ENCODE assay signal across 21 cellular contexts in genomic region chr16:27407158-27407557, GRCh38. TPM values are rescaled to one million over a fixed set of nuclear protein-coding genes. Genes with fewer than 3 reads are reported as not detected.
DNase-seq lines count a peak whose midpoint lies in the region; ATAC-seq and TF ChIP-seq lines count a peak whose summit lies in the region.
"Had no signal": no experiment of that assay in that cellular context is flagged by ENCODE, and none has a peak within 500 bp of the region (broad histone marks: within the 10 kb centered on the region; RNA-seq: fewer than 3 reads in every experiment).

No MANE protein-coding gene starts in this region.

- H3K4me1 Mint-ChIP-seq in activated B cell treated with CpG ODN at 0.5 μM for 24 hours = peaks cover 86% of the 10 kb centered on the region

- H3K27me3 ChIP-seq in ACC112 (ENCODE audit: insufficient read depth, low read length) = no peaks in the 10 kb centered on the region
- H3K27me3 ChIP-seq in effector memory CD4-positive, alpha-beta T cell (replicated peaks; ENCODE audit: control insufficient read depth, insufficient read depth, low read length, poor library complexity, severe bottlenecking) = no peaks in the 10 kb centered on the region
- H3K27me3 ChIP-seq in HAP-1 (ENCODE audit: low read depth) = peaks cover 3% of the 10 kb centered on the region; the same call in 1 of the 2 replicates
- H3K27me3 ChIP-seq in BE2C = no peaks in the 10 kb centered on the region
- H3K27me3 ChIP-seq: right lobe of liver had no signal

- H3K27me3 Mint-ChIP-seq in activated B cell treated with CpG ODN at 0.5 μM for 24 hours = no peaks in the 10 kb centered on the region

- no peaks in the 10 kb centered on the region for H3K79me2 ChIP-seq in ACC112 (ENCODE audit: control insufficient read depth, insufficient read depth, low read length, unreplicated experiment)

- in situ Hi-C loops in HAP-1 (cut with MboI; ENCODE audit: low sequenced_read_pairs) = no loop called here

- CTCF ChIA-PET in activated B cell treated with CpG ODN at 0.5 μM for 24 hours (lab: Charles Lee) = interaction anchor here (0.8 to 8.8 kb wide), 6 partner anchors 9 to 173 kb away, joined by 3 to 53 read pairs (median 4); no protein-coding TSS in a partner anchor

- H3K4me3 Mint-ChIP-seq in activated B cell treated with CpG ODN at 0.5 μM for 24 hours = peak overlapping the region; percentile 81

- H3K27ac Mint-ChIP-seq in activated B cell treated with CpG ODN at 0.5 μM for 24 hours = peak overlapping the region; percentile 96

- H3K36me3 ChIP-seq in ACC112 (ENCODE audit: insufficient read depth, low read length) (no peaks in the 10 kb centered on the region), HAP-1 (replicated peaks) (no peaks in the 10 kb centered on the region), BE2C (no peaks in the 10 kb centered on the region)
- H3K36me3 ChIP-seq in effector memory CD4-positive, alpha-beta T cell (ENCODE audit: control insufficient read depth, insufficient read depth, low read length) = no peaks in the 10 kb centered on the region
- H3K36me3 ChIP-seq: neutrophil, right lobe of liver had no signal

- no peak for TF ChIP-seq CTCF in activated B cell treated with CpG ODN at 0.5 μM for 24 hours (IDR thresholded peaks at IDR 0.05)
- TF ChIP-seq CTCF in BE2C (IDR thresholded peaks at IDR 0.05; ENCODE audit: low read depth, low read length) = no peak

- H3K9me3 Mint-ChIP-seq in activated B cell treated with CpG ODN at 0.5 μM for 24 hours = no peaks in the 10 kb centered on the region

- H3K4me1 ChIP-seq in ACC112 (ENCODE audit: control insufficient read depth, insufficient read depth, low read length, unreplicated experiment) = peaks cover 36% of the 10 kb centered on the region
- peaks cover 50% of the 10 kb centered on the region for H3K4me1 ChIP-seq in effector memory CD4-positive, alpha-beta T cell (ENCODE audit: control insufficient read depth, insufficient read depth, low read length, poor library complexity, severe bottlenecking)
- no peaks in the 10 kb centered on the region for H3K4me1 ChIP-seq in HAP-1
- H3K4me1 ChIP-seq in BE2C = no peaks in the 10 kb centered on the region
- H3K4me1 ChIP-seq: right lobe of liver had no signal

- peaks cover 89% of the 10 kb centered on the region for H3K36me3 Mint-ChIP-seq in activated B cell treated with CpG ODN at 0.5 μM for 24 hours (ENCODE audit: low read depth)

- ATAC-seq in activated B cell treated with CpG ODN at 0.5 μM for 24 hours (ENCODE audit: low read depth) (no peak), HG02759 (IDR thresholded peaks at IDR 0.05; ENCODE audit: unreplicated experiment) (no peak)
- ATAC-seq: esophagus mucosa, right lobe of liver had no signal

- H3K27ac ChIP-seq in ACC112 (ENCODE audit: low read depth, low read length) = peak overlapping the region; percentile 77
- H3K27ac ChIP-seq in effector memory CD4-positive, alpha-beta T cell (ENCODE audit: insufficient read depth, low read length, poor library complexity, severe bottlenecking) = peak overlapping the region; percentile 45
- H3K27ac ChIP-seq: KMS-11, neutrophil, right lobe of liver had no signal

- no peak overlapping the region for H3K4me3 ChIP-seq in ACC112 (ENCODE audit: low read depth, low read length)
- H3K4me3 ChIP-seq in GM08714 (ENCODE audit: low read length) = peak overlapping the region; percentile 38; the same call in 1 of the 2 replicates
- no peak overlapping the region for H3K4me3 ChIP-seq in effector memory CD4-positive, alpha-beta T cell (ENCODE audit: insufficient read depth, low read depth, low read length, poor library complexity, severe bottlenecking)
- no peak overlapping the region for H3K4me3 ChIP-seq in HAP-1
- H3K4me3 ChIP-seq in BE2C (ENCODE audit: low read depth, low read length) = no peak overlapping the region
- H3K4me3 ChIP-seq: right lobe of liver had no signal

- H3K9me3 ChIP-seq in effector memory CD4-positive, alpha-beta T cell (ENCODE audit: control insufficient read depth, low read length) = no peaks in the 10 kb centered on the region
- H3K9me3 ChIP-seq in HAP-1 (no peaks in the 10 kb centered on the region), BE2C (no peaks in the 10 kb centered on the region)
- H3K9me3 ChIP-seq: neutrophil, right lobe of liver had no signal

- POLR2A ChIA-PET in activated B cell treated with CpG ODN at 0.5 μM for 24 hours (lab: Charles Lee) = interaction anchor here (0.5 to 13.6 kb wide), 14 partner anchors 8 to 203 kb away, joined by 3 to 1103 read pairs (median 6); partner anchors contain the start of gene KDM8

- intact Hi-C loops in activated B cell treated with CpG ODN at 0.5 μM for 24 hours (cut with micrococcal nuclease) = no loop called here

- DNase-seq in activated B cell treated with CpG ODN at 0.5 μM for 24 hours = no peak
- no peak for DNase-seq in effector memory CD4-positive, alpha-beta T cell
- no peak for DNase-seq in HAP-1 (ENCODE audit: low spot score in 2 of 2)
- DNase-seq in BE2C = no peak
- DNase-seq in superior temporal gyrus (ENCODE audit: extremely low spot score) = no peak
- DNase-seq: anterior cingulate cortex, cortex of kidney, DMS 273 treated with DMSO at 0.1 percent for 48 hours, head of caudate nucleus, islet precursor cell, mesendoderm, NCI-H1417 treated with DMSO at 0.1 percent for 48 hours, NCI-H446, right lobe of liver, trophoblast cell had no signal

- no peak overlapping the region for H2AFZ ChIP-seq in ACC112 (ENCODE audit: low read length, unreplicated experiment)

RNA-seq across cellular contexts. Expression of gene IL21R, which starts 5.2 kb away (rescaled TPM):
- total RNA-seq in activated B cell treated with CpG ODN at 0.5 μM for 24 hours = 144 and 167 TPM in 2 replicates
- polyA plus RNA-seq in BE2C (2012; ENCODE audit: insufficient read depth, insufficient read length, low read depth) = not detected
